1 cellular context compared by ENCODE assay signal in genomic region chr12:132662901-132663755, GRCh38.
TF ChIP-seq lines count a peak whose summit lies in the region.

No MANE protein-coding gene starts in this region.

TF ChIP-seq in K562, 482 proteins besides CTCF, POLR2A, EP300 and RAD21:
- TF ChIP-seq RBM22 (IDR thresholded peaks at IDR 0.05; ENCODE audit: low read depth, low read length, poor library complexity, severe bottlenecking) (peak; percentile 23), GMEB1 (CRISPR knock-in tag; IDR thresholded peaks at IDR 0.05) (no peak), POLR2AphosphoS5 (IDR thresholded peaks at IDR 0.05; ENCODE audit: control insufficient read depth, insufficient read depth, low read depth, low read length) (peak; percentile 16; the same call in 1 of the 2 replicates)
